In the genomic region with DNA sequence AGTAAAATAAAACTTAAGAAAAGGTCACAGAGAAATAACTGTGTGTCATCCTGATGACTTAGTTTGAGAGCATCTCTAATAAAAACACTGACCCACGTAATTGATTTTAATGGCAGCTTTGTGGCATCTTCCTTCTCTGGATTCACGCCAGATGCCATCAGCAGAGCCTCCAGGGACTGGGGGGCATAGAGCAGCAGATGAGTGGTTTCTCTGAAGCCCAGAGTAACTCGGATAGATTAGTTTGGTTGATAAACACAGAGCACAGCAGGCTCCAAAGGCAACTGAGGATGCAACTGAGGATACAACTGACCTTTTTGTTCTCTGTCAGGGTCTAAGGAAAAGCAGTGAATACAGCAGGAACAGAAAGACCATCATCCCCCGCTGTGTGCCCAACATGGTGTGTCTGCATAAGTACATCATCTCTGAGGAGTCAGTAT, we compare ENCODE assay signal across 13 cellular contexts.
DNase-seq lines count a peak whose midpoint lies in the region; ATAC-seq and TF ChIP-seq lines count a peak whose summit lies in the region.
"Had no signal": no experiment of that assay in that cellular context is flagged by ENCODE, and none has a peak within 500 bp of the region (broad histone marks: within the 10 kb centered on the region; RNA-seq: fewer than 3 reads in every experiment).

No MANE protein-coding gene starts in this region.

- no peaks in the 10 kb centered on the region for H3K79me2 ChIP-seq in PC-3 (ENCODE audit: low read length)

- H3K9me2 ChIP-seq in PC-3 (replicated peaks; ENCODE audit: low read length): no peaks in the 10 kb centered on the region

- H3K27ac ChIP-seq in PC-3 (ENCODE audit: low read length) (no peak overlapping the region), ascending aorta (no peak overlapping the region)

- H3K4me2 ChIP-seq in PC-3 (ENCODE audit: low read length): no peak overlapping the region

- no peaks in the 10 kb centered on the region for H4K20me1 ChIP-seq in PC-3 (ENCODE audit: low read length)

- no peak overlapping the region for H3K9ac ChIP-seq in PC-3 (ENCODE audit: low read length)

- CTCF ChIA-PET in PC-3 (lab: Charles Lee): no interaction called here

- POLR2A ChIA-PET in PC-3 (lab: Charles Lee; ENCODE audit: unreplicated experiment): no interaction called here

- H3K27me3 ChIP-seq in PC-3 (ENCODE audit: low read length) (no peaks in the 10 kb centered on the region), ascending aorta (no peaks in the 10 kb centered on the region)

- H3K9me3 ChIP-seq in PC-3 (ENCODE audit: low read length) (no peaks in the 10 kb centered on the region), ascending aorta (no peaks in the 10 kb centered on the region)

- intact Hi-C loops in PC-3 (cut with micrococcal nuclease): no loop called here
- intact Hi-C loops in ascending aorta (cut with DNase I): no loop called here

- H3K4me1 ChIP-seq in PC-3 (ENCODE audit: insufficient read depth, low read length) (peaks cover 9% of the 10 kb centered on the region), ascending aorta (no peaks in the 10 kb centered on the region)

- H3F3A ChIP-seq in PC-3 (ENCODE audit: low read length, unreplicated experiment): no peaks in the 10 kb centered on the region

- BruUV-seq in PC-3 (replicated peaks; lab: Mats Ljungman, UMichigan): no TSS peak

- DNase-seq in AG08395 (ENCODE audit: low spot score): peak; percentile 5
- peak; percentile 18 for DNase-seq in HT1080 (ENCODE audit: low read depth)
- peak; percentile 54 for DNase-seq in PC-3
- DNase-seq in iPS DF 4.7 (ENCODE audit: extremely low read depth, low spot score): peak; percentile 89
- no peak for DNase-seq in ascending aorta (ENCODE audit: low spot score in 2 of 2)
- no peak for DNase-seq in activated naive CD4-positive, alpha-beta T cell treated with anti-CD3 and anti-CD28 coated beads, Interleukin-2, amount 50 U/mL, for 16 hours
- no peak for DNase-seq in NCI-H2196 treated with DMSO at 0.1 percent for 48 hours (lab: John Stamatoyannopoulos, UW; ENCODE audit: unreplicated experiment)
- DNase-seq in hypothalamus (lab: John Stamatoyannopoulos, UW): no peak
- DNase-seq: NCI-H187, Right ventricle myocardium superior had no signal

- H3K4me3 ChIP-seq in PC-3 (ENCODE audit: low read length) (no peak overlapping the region), ascending aorta (no peak overlapping the region)

- ATAC-seq in PC-3: no peak; the same call in 1 of the 2 replicates
- ATAC-seq: activated CD4-positive, CD25-positive, alpha-beta regulatory T cell treated with anti-CD3 and anti-CD28 coated beads, Interleukin-2, amount 50 U/mL, for 24 hours; activated T-helper 17 cell treated with anti-CD3 and anti-CD28 coated beads, Interleukin-2, amount 50 U/mL, for 72 hours; left lobe of liver had no signal

- H3K36me3 ChIP-seq in PC-3 (ENCODE audit: low read depth, low read length) (no peaks in the 10 kb centered on the region), ascending aorta (peaks cover 0 to 2% of the 10 kb centered on the region in 2 donors)

- TF ChIP-seq CTCF in PC-3 (conservative IDR thresholded peaks at IDR 0.05; ENCODE audit: low read depth, low read length) (no peak), ascending aorta (IDR thresholded peaks at IDR 0.05) (no peak)

- no peak overlapping the region for H2AFZ ChIP-seq in PC-3 (ENCODE audit: low read length)

Comparison
In these comparisons a context has a peak if more than half of its experiments do, and no peak if none do; other contexts are left out.
1. DNase-seq: peak in AG08395 (single experiment), HT1080 (single experiment), PC-3 (single experiment) and iPS DF 4.7 (single experiment); none in ascending aorta (0 of 2), activated naive CD4-positive, alpha-beta T cell treated with anti-CD3 and anti-CD28 coated beads, Interleukin-2, amount 50 U/mL, for 16 hours (single experiment), NCI-H2196 treated with DMSO at 0.1 percent for 48 hours (single experiment) and hypothalamus (0 of 51).